ENCODE assay signal across 5 cellular contexts in the genomic region with DNA sequence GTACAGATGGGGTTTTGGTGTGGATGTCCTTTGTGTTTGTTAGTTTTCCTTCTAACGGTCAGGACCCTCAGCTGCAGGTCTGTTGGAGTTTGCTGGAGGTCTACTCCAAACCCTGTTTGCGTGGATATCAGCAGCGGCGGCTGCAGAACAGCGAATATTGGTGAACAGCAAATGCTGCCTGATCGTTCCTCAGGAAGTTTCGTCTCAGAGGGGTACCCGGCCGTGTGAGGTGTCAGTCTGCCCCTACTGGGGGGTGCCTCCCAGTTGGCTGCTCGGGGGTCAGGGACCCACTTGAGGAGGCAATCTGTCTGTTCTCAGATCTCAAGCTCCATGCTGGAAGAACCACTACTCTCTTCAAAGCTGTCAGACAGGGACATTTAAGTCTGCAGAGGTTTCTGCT. TPM values are rescaled to one million over a fixed set of nuclear protein-coding genes. Genes with fewer than 3 reads are reported as not detected.
"Had no signal": no experiment of that assay in that cellular context is flagged by ENCODE, and none has a peak within 500 bp of the region (broad histone marks: within the 10 kb centered on the region; RNA-seq: fewer than 3 reads in every experiment).

No MANE protein-coding gene starts in this region.

RNA-seq across cellular contexts. Expression of a gene that starts 46.5 kb away (rescaled TPM):
- total RNA-seq: HepG2, HT-29, HT1080, IMR-90, K562 had no signal
